ENCODE assay signal across 12 cellular contexts in genomic region chr10:8278099-8278498, GRCh38.
"Had no signal": no experiment of that assay in that cellular context is flagged by ENCODE, and none has a peak within 500 bp of the region (broad histone marks: within the 10 kb centered on the region; RNA-seq: fewer than 3 reads in every experiment).

No MANE protein-coding gene starts in this region.

- H3K4me1 Mint-ChIP-seq: neural crest cell had no signal

- H3K4me3 Mint-ChIP-seq: mesothelial cell of epicardium, neural crest cell had no signal

- DNase-seq: activated effector memory CD4-positive, alpha-beta T cell treated with anti-CD3 and anti-CD28 coated beads, Interleukin-2, amount 50 U/mL, for 16 hours; aorta; dorsolateral prefrontal cortex; left cardiac atrium; lower lobe of right lung; stimulated activated CD4-positive, alpha-beta T cell treated with anti-CD3 and anti-CD28 coated beads, Interleukin-4, amount 100 ng/mL, for 24 hours; thyroid gland had no signal

- ATAC-seq: activated CD4-positive, CD25-positive, alpha-beta regulatory T cell treated with anti-CD3 and anti-CD28 coated beads, Interleukin-2, amount 50 U/mL, for 24 hours; esophagus mucosa; left cardiac atrium; lower lobe of right lung; sciatic nerve had no signal

- H3K27me3 ChIP-seq: thyroid gland had no signal

- H3K4me1 ChIP-seq: lower lobe of right lung, thyroid gland had no signal

- H3K4me3 ChIP-seq: dorsolateral prefrontal cortex, lower lobe of right lung, thyroid gland had no signal

- H3K9me3 ChIP-seq: lower lobe of right lung, thyroid gland had no signal

- H3K27ac Mint-ChIP-seq: mesothelial cell of epicardium had no signal

- H3K9me3 Mint-ChIP-seq: mesothelial cell of epicardium, neural crest cell had no signal

- H3K36me3 ChIP-seq: lower lobe of right lung, thyroid gland had no signal

- H3K36me3 Mint-ChIP-seq: mesothelial cell of epicardium had no signal

- H3K27ac ChIP-seq: dorsolateral prefrontal cortex, lower lobe of right lung, thyroid gland had no signal
